ENCODE assay signal across 15 cellular contexts in genomic region chr16:67779256-67780014, GRCh38. TPM values are rescaled to one million over a fixed set of nuclear protein-coding genes. Genes with fewer than 3 reads are reported as not detected.
DNase-seq lines count a peak whose midpoint lies in the region; ATAC-seq, FAIRE-seq and TF ChIP-seq lines count a peak whose summit lies in the region.
"Had no signal": no experiment of that assay in that cellular context is flagged by ENCODE, and none has a peak within 500 bp of the region (broad histone marks: within the 10 kb centered on the region; RNA-seq: fewer than 3 reads in every experiment).

No MANE protein-coding gene starts in this region.

- peaks cover 22% of the 10 kb centered on the region for H3K4me1 Mint-ChIP-seq in activated CD4-positive, alpha-beta T cell treated with anti-CD3 and anti-CD28 coated beads, Interleukin-2, amount 10 ng/mL, durations not matched to agents 24 days and 14 days
- H3K4me1 Mint-ChIP-seq in GM23338 = peaks cover 5% of the 10 kb centered on the region
- H3K4me1 Mint-ChIP-seq in astrocyte (ENCODE audit: low read depth, unreplicated experiment) = peaks cover 5% of the 10 kb centered on the region
- H3K4me1 Mint-ChIP-seq in CD8-positive, alpha-beta T cell (ENCODE audit: low read depth) = peaks cover 39% of the 10 kb centered on the region

- peak overlapping the region; percentile 27 for H3K4me3 Mint-ChIP-seq in activated CD4-positive, alpha-beta T cell treated with anti-CD3 and anti-CD28 coated beads, Interleukin-2, amount 10 ng/mL, durations not matched to agents 24 days and 14 days
- H3K4me3 Mint-ChIP-seq in GM23338 (no peak overlapping the region), astrocyte (ENCODE audit: unreplicated experiment) (no peak overlapping the region)
- H3K4me3 Mint-ChIP-seq in CD8-positive, alpha-beta T cell = no peak overlapping the region

- H3K9ac ChIP-seq in astrocyte (ENCODE audit: low read length) = no peak overlapping the region

- peak overlapping the region; percentile 14 for H3K27ac Mint-ChIP-seq in activated CD4-positive, alpha-beta T cell treated with anti-CD3 and anti-CD28 coated beads, Interleukin-2, amount 10 ng/mL, durations not matched to agents 24 days and 14 days
- H3K27ac Mint-ChIP-seq in GM23338 (no peak overlapping the region), astrocyte (ENCODE audit: unreplicated experiment) (peak overlapping the region; percentile 4)
- H3K27ac Mint-ChIP-seq in CD8-positive, alpha-beta T cell = no peak overlapping the region

- no peaks in the 10 kb centered on the region for H3K9me2 ChIP-seq in GM23338 (ENCODE audit: insufficient read depth)

- peaks cover 4% of the 10 kb centered on the region; the same call in 1 of the 2 replicates for H4K20me1 ChIP-seq in GM23338 (replicated peaks; ENCODE audit: insufficient read depth)
- H4K20me1 ChIP-seq in astrocyte (ENCODE audit: insufficient read depth, low read length) = peaks cover 45% of the 10 kb centered on the region

- no peaks in the 10 kb centered on the region for H3K9me3 ChIP-seq in astrocyte (ENCODE audit: insufficient read depth, low read depth, low read length)
- no peaks in the 10 kb centered on the region for H3K9me3 ChIP-seq in mucosa of descending colon
- H3K9me3 ChIP-seq in CD8-positive, alpha-beta T cell (ENCODE audit: low read length) = no peaks in the 10 kb centered on the region
- H3K9me3 ChIP-seq: HAP-1, ovary had no signal

- intact Hi-C loops in activated CD4-positive, alpha-beta T cell treated with anti-CD3 and anti-CD28 coated beads, Interleukin-2, amount 10 ng/mL, durations not matched to agents 24 days and 14 days (cut with micrococcal nuclease) = no loop called here
- intact Hi-C loops in mucosa of descending colon (cut with DNase I, micrococcal nuclease) = no loop called here
- intact Hi-C loops in CD8-positive, alpha-beta T cell (cut with DNase I, micrococcal nuclease) = no loop called here

- no peaks in the 10 kb centered on the region for H3K36me3 ChIP-seq in GM23338 (ENCODE audit: insufficient read depth)
- no peaks in the 10 kb centered on the region for H3K36me3 ChIP-seq in astrocyte (ENCODE audit: insufficient read depth, low read length)
- H3K36me3 ChIP-seq in mucosa of descending colon (ENCODE audit: low read depth) = no peaks in the 10 kb centered on the region
- no peaks in the 10 kb centered on the region for H3K36me3 ChIP-seq in CD8-positive, alpha-beta T cell (ENCODE audit: insufficient read depth, low read length)
- H3K36me3 ChIP-seq: ovary had no signal

- ATAC-seq in GM23338 (no peak), mucosa of descending colon (peak; percentile 47)
- ATAC-seq in CD8-positive, alpha-beta T cell = no peak

- H3K27me3 ChIP-seq in GM23338 (ENCODE audit: insufficient read depth) (no peaks in the 10 kb centered on the region), astrocyte (ENCODE audit: insufficient read depth, low read length) (no peaks in the 10 kb centered on the region)
- no peaks in the 10 kb centered on the region for H3K27me3 ChIP-seq in CD8-positive, alpha-beta T cell (ENCODE audit: insufficient read depth, low read length)
- H3K27me3 ChIP-seq: ovary had no signal

- H3K79me2 ChIP-seq in GM23338 (replicated peaks; ENCODE audit: insufficient read depth) = peaks cover 30% of the 10 kb centered on the region
- H3K79me2 ChIP-seq in astrocyte (ENCODE audit: insufficient read depth, low read length) = peaks cover 40% of the 10 kb centered on the region

- H3K4me2 ChIP-seq in GM23338 = no peak overlapping the region
- no peak overlapping the region for H3K4me2 ChIP-seq in astrocyte (ENCODE audit: low read length)
- H3K4me2 ChIP-seq: smooth muscle cell had no signal

- no peak for TF ChIP-seq CTCF in GM23338 (conservative IDR thresholded peaks at IDR 0.05; ENCODE audit: low read depth in 2 of 2)
- TF ChIP-seq CTCF in astrocyte (IDR thresholded peaks at IDR 0.05; ENCODE audit: insufficient read depth, low read depth, low read length) = no peak
- no peak for TF ChIP-seq CTCF in mucosa of descending colon (IDR thresholded peaks at IDR 0.05)
- TF ChIP-seq CTCF in CD8-positive, alpha-beta T cell (IDR thresholded peaks at IDR 0.05) = no peak

- POLR2A ChIA-PET in CD8-positive, alpha-beta T cell (lab: Charles Lee) = interaction anchor here (0.6 kb wide), 1 partner anchor 87 kb away, joined by 3 read pairs; no protein-coding TSS in a partner anchor

- FAIRE-seq in astrocyte (lab: Jason Lieb, UNC) = no peak
- FAIRE-seq: islet of Langerhans had no signal

- H3K27ac ChIP-seq in GM23338 (ENCODE audit: low read depth) (peak overlapping the region; percentile 39; the same call in 1 of the 2 replicates), astrocyte (ENCODE audit: low read depth, low read length) (no peak overlapping the region)
- H3K27ac ChIP-seq in CD8-positive, alpha-beta T cell (ENCODE audit: low read depth, low read length) = no peak overlapping the region
- H3K27ac ChIP-seq: ovary had no signal

- CTCF ChIA-PET in CD8-positive, alpha-beta T cell (lab: Charles Lee) = interaction anchor here (1.1 kb wide), 1 partner anchor 16 kb away, joined by 3 read pairs; no protein-coding TSS in a partner anchor

- no peak overlapping the region for H3K4me3 ChIP-seq in GM23338
- no peak overlapping the region for H3K4me3 ChIP-seq in astrocyte (ENCODE audit: insufficient read depth, low read depth, low read length)
- no peak overlapping the region for H3K4me3 ChIP-seq in mucosa of descending colon
- no peak overlapping the region for H3K4me3 ChIP-seq in CD8-positive, alpha-beta T cell (ENCODE audit: low read depth, low read length)
- H3K4me3 ChIP-seq: HAP-1, ovary, smooth muscle cell had no signal

- H3K36me3 Mint-ChIP-seq in activated CD4-positive, alpha-beta T cell treated with anti-CD3 and anti-CD28 coated beads, Interleukin-2, amount 10 ng/mL, durations not matched to agents 24 days and 14 days (ENCODE audit: low read depth) = peaks cover 14% of the 10 kb centered on the region
- peaks cover 5% of the 10 kb centered on the region; the same call in 2 of the 3 replicates for H3K36me3 Mint-ChIP-seq in GM23338 (ENCODE audit: low read depth)
- peaks cover 4% of the 10 kb centered on the region for H3K36me3 Mint-ChIP-seq in astrocyte (ENCODE audit: low read depth, unreplicated experiment)
- H3K36me3 Mint-ChIP-seq in CD8-positive, alpha-beta T cell = peaks cover 15% of the 10 kb centered on the region

- H3K9me3 Mint-ChIP-seq in activated CD4-positive, alpha-beta T cell treated with anti-CD3 and anti-CD28 coated beads, Interleukin-2, amount 10 ng/mL, durations not matched to agents 24 days and 14 days = no peaks in the 10 kb centered on the region
- H3K9me3 Mint-ChIP-seq in GM23338 (peaks cover 5% of the 10 kb centered on the region; the same call in 1 of the 3 replicates), astrocyte (ENCODE audit: unreplicated experiment) (no peaks in the 10 kb centered on the region)
- H3K9me3 Mint-ChIP-seq in CD8-positive, alpha-beta T cell = no peaks in the 10 kb centered on the region

- no peaks in the 10 kb centered on the region for H3K4me1 ChIP-seq in GM23338 (ENCODE audit: insufficient read depth)
- no peaks in the 10 kb centered on the region for H3K4me1 ChIP-seq in astrocyte (ENCODE audit: insufficient read depth, low read length)
- H3K4me1 ChIP-seq in mucosa of descending colon (ENCODE audit: low read depth) = no peaks in the 10 kb centered on the region
- peaks cover 18% of the 10 kb centered on the region for H3K4me1 ChIP-seq in CD8-positive, alpha-beta T cell (ENCODE audit: insufficient read depth, low read length)
- H3K4me1 ChIP-seq: HAP-1 had no signal

- H3K27me3 Mint-ChIP-seq in activated CD4-positive, alpha-beta T cell treated with anti-CD3 and anti-CD28 coated beads, Interleukin-2, amount 10 ng/mL, durations not matched to agents 24 days and 14 days = no peaks in the 10 kb centered on the region
- H3K27me3 Mint-ChIP-seq in GM23338 (ENCODE audit: insufficient read depth, low read depth, poor library complexity) (peaks cover 2% of the 10 kb centered on the region), astrocyte (ENCODE audit: low read depth, unreplicated experiment) (no peaks in the 10 kb centered on the region)
- H3K27me3 Mint-ChIP-seq in CD8-positive, alpha-beta T cell (ENCODE audit: low read depth) = no peaks in the 10 kb centered on the region

- no peak for DNase-seq in activated CD4-positive, alpha-beta T cell treated with anti-CD3 and anti-CD28 coated beads, Interleukin-2, amount 10 ng/mL, durations not matched to agents 24 days and 14 days
- DNase-seq in activated CD4-positive, alpha-beta T cell treated with anti-CD3 and anti-CD28 coated beads, Interleukin-2, amount 50 U/mL, for 1 hour = no peak
- DNase-seq in GM23338 (ENCODE audit: low spot score) (no peak), astrocyte (ENCODE audit: low read depth) (no peak), mucosa of descending colon (no peak), CD1c-positive myeloid dendritic cell (ENCODE audit: extremely low spot score) (no peak)
- no peak for DNase-seq in activated CD8-positive, alpha-beta memory T cell treated with anti-CD3 and anti-CD28 coated beads, Interleukin-2, amount 50 U/mL, for 4 hours
- DNase-seq in CD8-positive, alpha-beta T cell = no peak
- DNase-seq: activated CD4-positive, CD25-positive, alpha-beta regulatory T cell; IMR-90; NCI-H1092; ovary had no signal

- no peaks in the 10 kb centered on the region for H3F3A ChIP-seq in GM23338 (replicated peaks; ENCODE audit: low read depth)

- H2AFZ ChIP-seq in GM23338 (no peak overlapping the region), astrocyte (ENCODE audit: low read depth, low read length) (no peak overlapping the region)

RNA-seq across cellular contexts. Expression of gene RANBP10, which starts 26.9 kb away (rescaled TPM):
- 18.2 and 18.6 TPM in 2 replicates for total RNA-seq in activated CD4-positive, alpha-beta T cell treated with anti-CD3 and anti-CD28 coated beads, Interleukin-2, amount 10 ng/mL, durations not matched to agents 24 days and 14 days
- total RNA-seq in GM23338 (2014; rRNA removed; shearing (Covaris generic)) = 9.0 and 9.2 TPM in 2 replicates
- polyA plus RNA-seq in GM23338 (2016; fragmentation: Nextera tagmentation; extraction: Ambion mirVana) = 13.6 and 18.0 TPM in 2 replicates
- total RNA-seq in astrocyte = 14.2 and 15.7 TPM in 2 replicates
- 10 to 100 TPM; 19.6 to 24.1 (median 20.6) TPM for total RNA-seq in mucosa of descending colon
- 10 to 100 TPM; 14.6 to 14.8 TPM for total RNA-seq in CD8-positive, alpha-beta T cell

RNA-seq across cellular contexts. Expression of gene TSNAXIP1, which starts 27.3 kb away (rescaled TPM):
- 0.65 and 0.80 TPM in 2 replicates for total RNA-seq in activated CD4-positive, alpha-beta T cell treated with anti-CD3 and anti-CD28 coated beads, Interleukin-2, amount 10 ng/mL, durations not matched to agents 24 days and 14 days
- 2.4 TPM in 1 of 2 replicates, not detected in the other for total RNA-seq in GM23338 (2014; rRNA removed; shearing (Covaris generic))
- 0.97 and 1.4 TPM in 2 replicates for polyA plus RNA-seq in GM23338 (2016; fragmentation: Nextera tagmentation; extraction: Ambion mirVana)
- total RNA-seq in astrocyte = 1.3 and 1.5 TPM in 2 replicates
- 1 to 10 TPM in 1 of 3 donors, under 1 TPM in 2; 0.41 to 2.0 (median 0.48) TPM for total RNA-seq in mucosa of descending colon
- under 1 TPM; 0.31 to 0.41 TPM for total RNA-seq in CD8-positive, alpha-beta T cell

Comparison
In these comparisons a context has a peak if more than half of its experiments do, and no peak if none do; other contexts are left out.
1. H3K27ac Mint-ChIP-seq: peak in activated CD4-positive, alpha-beta T cell treated with anti-CD3 and anti-CD28 coated beads, Interleukin-2, amount 10 ng/mL, durations not matched to agents 24 days and 14 days (single experiment) and astrocyte (single experiment); none in GM23338 (single experiment) and CD8-positive, alpha-beta T cell (single experiment).